ENCODE assay signal across 24 cellular contexts in the genomic region with DNA sequence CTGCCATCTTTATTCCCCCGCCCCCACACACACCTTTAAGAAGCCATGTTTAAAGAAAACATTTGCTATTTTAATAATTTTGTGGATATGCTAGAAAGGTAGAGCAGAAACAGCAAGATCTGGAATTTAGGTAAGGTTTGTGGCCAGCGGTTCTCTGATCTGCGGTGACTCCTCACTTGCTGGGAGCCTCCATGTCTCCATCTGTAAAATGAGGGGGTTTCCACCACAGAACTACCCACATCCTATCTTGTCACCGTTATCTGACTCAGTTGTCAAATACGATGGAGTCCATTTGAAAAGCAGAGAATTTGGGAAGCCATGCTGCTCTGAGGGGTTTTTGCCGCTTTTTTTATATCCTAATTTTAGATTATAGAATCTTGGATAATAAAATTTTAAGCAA. TPM values are rescaled to one million over a fixed set of nuclear protein-coding genes. Genes with fewer than 3 reads are reported as not detected.
DNase-seq lines count a peak whose midpoint lies in the region; ATAC-seq and TF ChIP-seq lines count a peak whose summit lies in the region.
"Had no signal": no experiment of that assay in that cellular context is flagged by ENCODE, and none has a peak within 500 bp of the region (broad histone marks: within the 10 kb centered on the region; RNA-seq: fewer than 3 reads in every experiment).

No MANE protein-coding gene starts in this region.

- no peaks in the 10 kb centered on the region for H3F3A ChIP-seq in PC-3 (ENCODE audit: low read length, unreplicated experiment)

- POLR2A ChIA-PET in PC-3 (lab: Charles Lee; ENCODE audit: unreplicated experiment): interaction anchor here (0.6 kb wide), 1 partner anchor 23 kb away, joined by 3 read pairs; a partner anchor contains a TSS

- H3K9me2 ChIP-seq in PC-3 (replicated peaks; ENCODE audit: low read length): no peaks in the 10 kb centered on the region

- no peak for TF ChIP-seq CTCF in OCI-LY3 (IDR thresholded peaks at IDR 0.05; ENCODE audit: low read depth, low read length)
- no peak for TF ChIP-seq CTCF in heart right ventricle (IDR thresholded peaks at IDR 0.05)
- no peak for TF ChIP-seq CTCF in PC-3 (conservative IDR thresholded peaks at IDR 0.05; ENCODE audit: low read depth, low read length)
- no peak for TF ChIP-seq CTCF in HFFc6 (IDR thresholded peaks at IDR 0.05)

- peaks cover 22 to 33% (median 23%) of the 10 kb centered on the region in 3 donors for H3K4me1 Mint-ChIP-seq in naive B cell
- H3K4me1 Mint-ChIP-seq in HFFc6 (ENCODE audit: low read depth): no peaks in the 10 kb centered on the region
- H3K4me1 Mint-ChIP-seq: activated naive CD8-positive, alpha-beta T cell treated with anti-CD3 and anti-CD28 coated beads, Interleukin-2, amount 10 ng/mL, durations not matched to agents 7 days and 5 days; activated T-helper 17 cell treated with anti-CD3 and anti-CD28 coated beads, Interleukin-2, amount 50 U/mL, for 72 hours had no signal

- H3K4me1 ChIP-seq in OCI-LY3 (ENCODE audit: low read length) (peaks cover 54% of the 10 kb centered on the region), heart right ventricle (peaks cover 0 to 8% (median 0%) of the 10 kb centered on the region in 9 donors), PC-3 (ENCODE audit: insufficient read depth, low read length) (peaks cover 16% of the 10 kb centered on the region)
- H3K4me1 ChIP-seq: psoas muscle had no signal

- peaks cover 4% of the 10 kb centered on the region; the same call in 1 of the 2 replicates for H3K9me3 ChIP-seq in OCI-LY3 (ENCODE audit: insufficient read depth, low read length)
- peaks cover 0 to 10% (median 5%) of the 10 kb centered on the region in 11 donors for H3K9me3 ChIP-seq in heart right ventricle
- H3K9me3 ChIP-seq in PC-3 (ENCODE audit: low read length): no peaks in the 10 kb centered on the region
- H3K9me3 ChIP-seq: BLaER1, neutrophil, psoas muscle had no signal

- H3K36me3 ChIP-seq in OCI-LY3 (replicated peaks; ENCODE audit: low read depth, low read length) (peaks cover 22% of the 10 kb centered on the region), heart right ventricle (no peaks in the 10 kb centered on the region), PC-3 (ENCODE audit: low read depth, low read length) (peaks cover 12% of the 10 kb centered on the region; the same call in 1 of the 2 replicates)
- H3K36me3 ChIP-seq: BLaER1, neutrophil had no signal

- no peak overlapping the region for H3K9ac ChIP-seq in OCI-LY3 (ENCODE audit: low read length)
- H3K9ac ChIP-seq in PC-3 (ENCODE audit: low read length): no peak overlapping the region
- H3K9ac ChIP-seq: BLaER1 had no signal

- H3K27ac Mint-ChIP-seq in naive B cell (peak overlapping the region in 4 of 6 donors; percentile 33 to 93 (median 72)), HFFc6 (no peak overlapping the region)
- H3K27ac Mint-ChIP-seq: activated CD4-positive, alpha-beta memory T cell treated with anti-CD3 and anti-CD28 coated beads for 36 hours; activated naive CD8-positive, alpha-beta T cell treated with anti-CD3 and anti-CD28 coated beads, Interleukin-2, amount 10 ng/mL, durations not matched to agents 7 days and 5 days; activated T-helper 17 cell treated with anti-CD3 and anti-CD28 coated beads, Interleukin-2, amount 50 U/mL, for 72 hours; type B pancreatic cell had no signal

- H3K79me2 ChIP-seq in OCI-LY3 (ENCODE audit: low read length) (peaks cover 10% of the 10 kb centered on the region), PC-3 (ENCODE audit: low read length) (peaks cover 5% of the 10 kb centered on the region; the same call in 1 of the 2 replicates)

- WGBS in heart right ventricle, 2 donors: 88 to 91% methylated on average over 6 of the region's 6 CpGs

- intact Hi-C loops in heart right ventricle (cut with DNase I): no loop called here
- intact Hi-C loops in PC-3 (cut with micrococcal nuclease): no loop called here

- H3K9me3 Mint-ChIP-seq in naive B cell (peaks cover 0 to 10% (median 8%) of the 10 kb centered on the region in 7 donors), HFFc6 (peaks cover 21% of the 10 kb centered on the region)
- H3K9me3 Mint-ChIP-seq: activated naive CD8-positive, alpha-beta T cell treated with anti-CD3 and anti-CD28 coated beads, Interleukin-2, amount 10 ng/mL, durations not matched to agents 7 days and 5 days; type B pancreatic cell had no signal

- BruUV-seq in PC-3 (replicated peaks; lab: Mats Ljungman, UMichigan): no TSS peak

- peaks cover 10 to 17% of the 10 kb centered on the region in 2 donors for H3K36me3 Mint-ChIP-seq in naive B cell
- H3K36me3 Mint-ChIP-seq in HFFc6 (ENCODE audit: low read depth): no peaks in the 10 kb centered on the region; the same call in 1 of the 2 replicates
- H3K36me3 Mint-ChIP-seq: activated CD4-positive, alpha-beta memory T cell treated with anti-CD3 and anti-CD28 coated beads for 36 hours had no signal

- no peak overlapping the region for H2AFZ ChIP-seq in OCI-LY3 (ENCODE audit: low read depth, low read length)
- H2AFZ ChIP-seq in PC-3 (ENCODE audit: low read length): no peak overlapping the region
- H2AFZ ChIP-seq: PC-9 had no signal

- H3K27me3 Mint-ChIP-seq in naive B cell (no peaks in the 10 kb centered on the region), HFFc6 (ENCODE audit: insufficient read depth) (no peaks in the 10 kb centered on the region)
- H3K27me3 Mint-ChIP-seq: activated CD4-positive, alpha-beta memory T cell treated with anti-CD3 and anti-CD28 coated beads for 36 hours; activated naive CD8-positive, alpha-beta T cell treated with anti-CD3 and anti-CD28 coated beads, Interleukin-2, amount 10 ng/mL, durations not matched to agents 7 days and 5 days; activated T-helper 17 cell treated with anti-CD3 and anti-CD28 coated beads, Interleukin-2, amount 50 U/mL, for 72 hours; type B pancreatic cell had no signal

- no peaks in the 10 kb centered on the region for H3K27me3 ChIP-seq in OCI-LY3 (ENCODE audit: low read depth, low read length)
- H3K27me3 ChIP-seq in heart right ventricle: no peaks in the 10 kb centered on the region
- H3K27me3 ChIP-seq in PC-3 (ENCODE audit: low read length): no peaks in the 10 kb centered on the region
- H3K27me3 ChIP-seq: BLaER1, neutrophil had no signal

- no peak overlapping the region; the same call in 1 of the 2 replicates for H3K27ac ChIP-seq in OCI-LY3 (ENCODE audit: low read length)
- H3K27ac ChIP-seq in heart right ventricle: no peak overlapping the region
- H3K27ac ChIP-seq in PC-3 (ENCODE audit: low read length): no peak overlapping the region
- H3K27ac ChIP-seq: BLaER1, neutrophil, PC-9, psoas muscle had no signal

- CTCF ChIA-PET in PC-3 (lab: Charles Lee): no interaction called here

- ATAC-seq in GM18502 (IDR thresholded peaks at IDR 0.05; ENCODE audit: poor library complexity, unreplicated experiment): peak; percentile 3
- peak; percentile 25 for ATAC-seq in HG02852 (IDR thresholded peaks at IDR 0.05; ENCODE audit: unreplicated experiment)
- no peak for ATAC-seq in naive B cell (ENCODE audit: low read depth in 2 of 2)
- no peak for ATAC-seq in heart right ventricle
- ATAC-seq in PC-3: no peak
- ATAC-seq: activated CD4-positive, CD25-positive, alpha-beta regulatory T cell treated with anti-CD3 and anti-CD28 coated beads, Interleukin-2, amount 50 U/mL, for 24 hours; activated T-helper 17 cell treated with anti-CD3 and anti-CD28 coated beads, Interleukin-2, amount 50 U/mL, for 72 hours; psoas muscle had no signal

- H3K4me2 ChIP-seq in OCI-LY3 (ENCODE audit: low read length) (peak overlapping the region; percentile 36), PC-3 (ENCODE audit: low read length) (no peak overlapping the region)
- H3K4me2 ChIP-seq: BLaER1, PC-9 had no signal

- H4K20me1 ChIP-seq in OCI-LY3 (ENCODE audit: insufficient read depth, low read length) (no peaks in the 10 kb centered on the region), PC-3 (ENCODE audit: low read length) (no peaks in the 10 kb centered on the region)
- H4K20me1 ChIP-seq: BLaER1 had no signal

- DNase-seq in naive B cell (no peak), heart right ventricle (no peak), PC-3 (no peak), HFFc6 (no peak)
- no peak for DNase-seq in activated naive CD4-positive, alpha-beta T cell treated with anti-CD3 and anti-CD28 coated beads, Interleukin-2, amount 50 U/mL, for 16 hours
- DNase-seq: activated CD4-positive, alpha-beta memory T cell treated with anti-CD3 and anti-CD28 coated beads for 36 hours; activated CD8-positive, alpha-beta memory T cell treated with anti-CD3 and anti-CD28 coated beads, Interleukin-2, amount 50 U/mL, for 48 hours; activated naive CD8-positive, alpha-beta T cell treated with anti-CD3 and anti-CD28 coated beads, Interleukin-2, amount 10 ng/mL, durations not matched to agents 7 days and 5 days; Caco-2; kidney glomerular epithelial cell; NCI-H446 treated with DMSO at 0.1 percent for 48 hours; PC-9; psoas muscle; Right ventricle myocardium superior; SW 1271 had no signal

- H3K4me3 ChIP-seq in OCI-LY3 (ENCODE audit: low read length) (no peak overlapping the region), heart right ventricle (no peak overlapping the region), PC-3 (ENCODE audit: low read length) (no peak overlapping the region)
- H3K4me3 ChIP-seq: BLaER1, PC-9, psoas muscle had no signal

- H3K4me3 Mint-ChIP-seq in naive B cell (no peak overlapping the region), HFFc6 (no peak overlapping the region)
- H3K4me3 Mint-ChIP-seq: activated CD4-positive, alpha-beta memory T cell treated with anti-CD3 and anti-CD28 coated beads for 36 hours; activated naive CD8-positive, alpha-beta T cell treated with anti-CD3 and anti-CD28 coated beads, Interleukin-2, amount 10 ng/mL, durations not matched to agents 7 days and 5 days; activated T-helper 17 cell treated with anti-CD3 and anti-CD28 coated beads, Interleukin-2, amount 50 U/mL, for 72 hours; type B pancreatic cell had no signal

RNA-seq across cellular contexts. Expression of a gene that starts 23.3 kb away (rescaled TPM):
- polyA plus RNA-seq in naive B cell (ENCODE audit: low read depth in 6 of 6) (1 to 10 TPM in 3 of 6 donors, under 1 TPM in 3; 0.06 to 1.9 (median 0.89) TPM), heart right ventricle (under 1 TPM in 1 of 2 donors, not detected in 1; under 0.01 TPM)
- total RNA-seq in heart right ventricle (under 1 TPM in 7 of 10 donors, not detected in 3; 0.02 to 0.82 (median 0.26) TPM), PC-3 (2014; rRNA removed) (7.9 and 12.0 TPM in 2 replicates)
- not detected for total RNA-seq in HFFc6 (2021; fragmentation: NEBNext Ultra II Directional; extraction: Animal tissue kit (Norgen Biotek cat#: 25700))
- total RNA-seq: A673 had no signal

Comparison
In these comparisons a context has a peak if more than half of its experiments do, and no peak if none do; other contexts are left out.
1. ATAC-seq: peak in GM18502 (single experiment) and HG02852 (single experiment); none in naive B cell (0 of 2), heart right ventricle (0 of 8) and PC-3 (single experiment).